12 cellular contexts compared by ENCODE assay signal in genomic region chr11:126310992-126311310, GRCh38. TPM values are rescaled to one million over a fixed set of nuclear protein-coding genes. Genes with fewer than 3 reads are reported as not detected.
DNase-seq lines count a peak whose midpoint lies in the region; ATAC-seq and TF ChIP-seq lines count a peak whose summit lies in the region.
"Had no signal": no experiment of that assay in that cellular context is flagged by ENCODE, and none has a peak within 500 bp of the region (broad histone marks: within the 10 kb centered on the region; RNA-seq: fewer than 3 reads in every experiment).

No MANE protein-coding gene starts in this region.

- TF ChIP-seq POLR2A in vagina (IDR thresholded peaks at IDR 0.05) = no peak

- no peak overlapping the region for H2BK120ac ChIP-seq in H9 (ENCODE audit: low read depth, low read length, poor library complexity, severe bottlenecking)

- no peak overlapping the region for H4K8ac ChIP-seq in H9 (replicated peaks; ENCODE audit: insufficient read length, low read depth, low read length)

- H3K27ac ChIP-seq in vagina (peak overlapping the region; percentile 38), H9 (ENCODE audit: insufficient read length, low read depth, low read length) (no peak overlapping the region)

- H4K5ac ChIP-seq in H9 (ENCODE audit: insufficient read length, low read depth, low read length) = no peak overlapping the region

- H3K4me1 ChIP-seq in adipocyte (ENCODE audit: control insufficient read depth, insufficient read depth, low read length) (peaks cover 15% of the 10 kb centered on the region), vagina (peaks cover 6% of the 10 kb centered on the region), H9 (ENCODE audit: insufficient read depth, low read length) (no peaks in the 10 kb centered on the region)

- H4K91ac ChIP-seq in H9 (ENCODE audit: insufficient read length, low read depth, low read length) = no peak overlapping the region

- H3K79me1 ChIP-seq in H9 (ENCODE audit: insufficient read depth, low read depth, low read length, poor library complexity, severe bottlenecking) = no peaks in the 10 kb centered on the region

- H2AK5ac ChIP-seq in H9 (ENCODE audit: insufficient read length, low read length) = no peak overlapping the region

- no peak overlapping the region for H3K56ac ChIP-seq in H9 (ENCODE audit: insufficient read length, low read depth, low read length)

- H3K14ac ChIP-seq in H9 (ENCODE audit: insufficient read depth, low read length) = no peak overlapping the region

- no peak for DNase-seq in Right ventricle myocardium superior
- DNase-seq in cardiac septum (ENCODE audit: low spot score) = no peak
- DNase-seq in adipocyte (ENCODE audit: low read depth) = no peak
- DNase-seq in myocyte (ENCODE audit: low read depth) = peak; percentile 19
- DNase-seq in vagina (ENCODE audit: extremely low spot score in 2 of 2) = no peak
- DNase-seq in NCI-H774 (lab: John Stamatoyannopoulos, UW) = no peak
- no peak for DNase-seq in H9
- DNase-seq in SW480 (ENCODE audit: low spot score) = no peak

- H3K9ac ChIP-seq in adipocyte (ENCODE audit: low read length) (peak overlapping the region; percentile 37), H9 (ENCODE audit: extremely low read depth, insufficient read length, low read length) (no peak overlapping the region)

- no peak overlapping the region for H3K4me3 Mint-ChIP-seq in H9
- H3K4me3 Mint-ChIP-seq: activated CD8-positive, alpha-beta memory T cell treated with anti-CD3 and anti-CD28 coated beads, Interleukin-2, amount 10 ng/mL, durations not matched to agents 7 days and 5 days; CD4-positive, alpha-beta memory T cell had no signal

- peaks cover 6% of the 10 kb centered on the region for H3K36me3 ChIP-seq in adipocyte (ENCODE audit: control insufficient read depth, insufficient read depth, low read length, severe bottlenecking)
- H3K36me3 ChIP-seq in vagina = peaks cover 0 to 7% of the 10 kb centered on the region in 2 donors

- no peak overlapping the region for H3K18ac ChIP-seq in H9 (ENCODE audit: insufficient read length, low read depth, low read length)

- no peak overlapping the region for H3K4me3 ChIP-seq in adipocyte (ENCODE audit: low read length)
- H3K4me3 ChIP-seq in vagina = no peak overlapping the region

- no peaks in the 10 kb centered on the region for H3K9me3 ChIP-seq in adipocyte (ENCODE audit: control insufficient read depth, low read length)
- no peaks in the 10 kb centered on the region for H3K9me3 ChIP-seq in vagina
- no peaks in the 10 kb centered on the region for H3K9me3 ChIP-seq in H9 (ENCODE audit: control insufficient read depth, low read depth, low read length)

- no peaks in the 10 kb centered on the region for H3K79me2 ChIP-seq in H9 (ENCODE audit: insufficient read depth, low read length)

- H4K20me1 ChIP-seq in H9 (ENCODE audit: control insufficient read depth, insufficient read depth, insufficient read length) = no peaks in the 10 kb centered on the region

- no peak overlapping the region for H2BK5ac ChIP-seq in H9 (ENCODE audit: insufficient read length, low read length)

- no peak overlapping the region for H2BK12ac ChIP-seq in H9 (ENCODE audit: insufficient read length, low read depth, low read length)

- no peaks in the 10 kb centered on the region for H3K23me2 ChIP-seq in H9 (ENCODE audit: insufficient read length, low read depth, low read length, poor library complexity, severe bottlenecking)

- no peak overlapping the region for H3K23ac ChIP-seq in H9 (ENCODE audit: insufficient read length, low read depth, low read length)

- no peak overlapping the region for H2BK20ac ChIP-seq in H9 (ENCODE audit: low read depth, low read length, poor library complexity, severe bottlenecking)

- WGBS in H9 (ENCODE audit: extremely low coverage, insufficient read length, low lambda C conversion rate) = no CpG with 5 or more reads among the region's 6 CpGs

- H3K36me3 Mint-ChIP-seq in H9 (ENCODE audit: insufficient read depth in 1 of 3, low read depth in 3 of 3) = peaks cover 17 to 43% (median 36%) of the 10 kb centered on the region in 3 experiments; a peak in 6 of 7 replicates

- no peak overlapping the region for H3K4me2 ChIP-seq in H9 (ENCODE audit: insufficient read depth, insufficient read length, low read length)

- ATAC-seq in Right ventricle myocardium superior (ENCODE audit: poor library complexity) = peak; percentile 24

- H2BK15ac ChIP-seq in H9 (ENCODE audit: low read depth, low read length) = no peak overlapping the region

- no peaks in the 10 kb centered on the region for H3K27me3 Mint-ChIP-seq in H9 (ENCODE audit: low read depth)
- H3K27me3 Mint-ChIP-seq: activated CD8-positive, alpha-beta memory T cell treated with anti-CD3 and anti-CD28 coated beads, Interleukin-2, amount 10 ng/mL, durations not matched to agents 7 days and 5 days; CD4-positive, alpha-beta memory T cell; naive B cell had no signal

- no peak overlapping the region for H2AFZ ChIP-seq in H9 (ENCODE audit: low read length)

- H3T11ph ChIP-seq in H9 (ENCODE audit: low read length) = no peak overlapping the region

- H3K4me1 Mint-ChIP-seq in H9 = peaks cover 0 to 2% of the 10 kb centered on the region in 2 experiments; a peak in 1 of 4 replicates

- H3K27me3 ChIP-seq in adipocyte (replicated peaks; ENCODE audit: control insufficient read depth, insufficient read depth, low read length) = no peaks in the 10 kb centered on the region
- H3K27me3 ChIP-seq in vagina = no peaks in the 10 kb centered on the region
- no peaks in the 10 kb centered on the region for H3K27me3 ChIP-seq in H9 (ENCODE audit: insufficient read depth, low read length)

- TF ChIP-seq CTCF in vagina (IDR thresholded peaks at IDR 0.05) (no peak), H9 (conservative IDR thresholded peaks at IDR 0.05) (no peak)

- no peak overlapping the region for H3K4ac ChIP-seq in H9 (ENCODE audit: low read depth, low read length)

- H3K9me3 Mint-ChIP-seq in H9 = no peaks in the 10 kb centered on the region

- no peak overlapping the region for H3K27ac Mint-ChIP-seq in H9
- H3K27ac Mint-ChIP-seq: activated CD8-positive, alpha-beta memory T cell treated with anti-CD3 and anti-CD28 coated beads, Interleukin-2, amount 10 ng/mL, durations not matched to agents 7 days and 5 days; activated T-helper 2 cell treated with anti-CD3 and anti-CD28 coated beads, Interferon-gamma antibody, Interleukin-2, Interleukin-4, amounts not matched to agents 10 μg/mL and 5 μg/mL and 100 μg/mL, durations not matched to agents 14 hours and 24 hours and 36 hours had no signal

- intact Hi-C loops in Right ventricle myocardium superior (cut with DNase I) (loop anchor here (2.0 to 5.0 kb wide), 2 partner anchors 46 to 170 kb away; partner anchors contain the start of gene ST3GAL4), cardiac septum (cut with DNase I) (loop anchor here (2.0 to 5.0 kb wide), 4 partner anchors 36 to 1036 kb away; no protein-coding TSS in a partner anchor), vagina (cut with DNase I) (loop anchor here (5.0 kb wide), 1 partner anchor 171 kb away; no protein-coding TSS in a partner anchor)

RNA-seq across cellular contexts. Expression of gene DCPS, which starts 7.1 kb away (rescaled TPM):
- total RNA-seq in Right ventricle myocardium superior (10.7 TPM), cardiac septum (9.9 TPM), myocyte (14.6 and 19.4 TPM in 2 replicates), vagina (15.5 TPM), H9 (2021) (24.4 and 27.7 TPM in 2 replicates)
- 20.2 TPM for polyA plus RNA-seq in myocyte (2012)

RNA-seq across cellular contexts. Expression of gene TIRAP, which starts 28.1 kb away (rescaled TPM):
- total RNA-seq in Right ventricle myocardium superior (7.2 TPM), cardiac septum (8.4 TPM), myocyte (3.7 and 3.9 TPM in 2 replicates), vagina (16.9 TPM), H9 (2021) (7.0 and 7.3 TPM in 2 replicates)
- polyA plus RNA-seq in myocyte (2012) = 5.6 TPM

RNA-seq across cellular contexts. Expression of gene FOXRED1, which starts 42.0 kb away (rescaled TPM):
- total RNA-seq in Right ventricle myocardium superior (30.3 TPM), cardiac septum (23.0 TPM), myocyte (32.1 and 39.8 TPM in 2 replicates), vagina (16.7 TPM), H9 (2021) (60.1 and 67.5 TPM in 2 replicates)
- polyA plus RNA-seq in myocyte (2012) = 29.9 TPM

RNA-seq across cellular contexts. Expression of gene SRPRA, which starts 42.3 kb away (rescaled TPM):
- total RNA-seq in Right ventricle myocardium superior = 57.4 TPM
- total RNA-seq in cardiac septum = 77.4 TPM
- 143 and 157 TPM in 2 replicates for total RNA-seq in myocyte
- 158 TPM for polyA plus RNA-seq in myocyte (2012)
- total RNA-seq in vagina = 64.6 TPM
- 63.7 and 64.3 TPM in 2 replicates for total RNA-seq in H9 (2021)

RNA-seq across cellular contexts. Expression of gene ST3GAL4, which starts 44.5 kb away (rescaled TPM):
- 36.5 TPM for total RNA-seq in Right ventricle myocardium superior
- total RNA-seq in cardiac septum = 55.1 TPM
- 24.2 and 25.2 TPM in 2 replicates for total RNA-seq in myocyte
- polyA plus RNA-seq in myocyte (2012) = 43.7 TPM
- 41.5 TPM for total RNA-seq in vagina
- 12.2 and 13.6 TPM in 2 replicates for total RNA-seq in H9 (2021)
